1 cellular context compared by ENCODE assay signal in the genomic region with DNA sequence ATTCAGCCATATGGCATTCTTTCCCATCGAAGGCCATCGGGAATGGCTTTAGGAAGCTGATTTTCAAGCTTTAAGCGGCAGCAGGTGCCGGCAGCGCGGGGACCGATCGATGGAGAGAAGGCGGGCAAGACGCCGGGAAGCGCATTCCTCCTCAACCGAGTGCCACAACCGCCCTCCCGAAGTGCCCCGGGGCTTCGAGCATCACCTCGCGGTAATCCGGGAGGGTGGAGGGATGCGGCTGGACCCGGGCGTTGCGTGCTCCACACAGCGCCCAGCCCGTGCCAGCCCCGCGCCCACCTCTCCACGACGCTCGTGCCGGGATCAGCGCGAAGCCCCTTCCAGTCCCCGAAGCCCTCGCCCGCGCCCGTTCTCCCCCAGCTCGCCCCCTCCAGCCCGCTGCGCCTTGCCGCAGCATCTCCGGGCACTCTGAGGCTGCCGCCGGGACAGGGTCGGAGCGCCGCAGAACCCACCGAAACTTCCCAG.
TF ChIP-seq lines count a peak whose summit lies in the region.

No MANE protein-coding gene starts in this region.

TF ChIP-seq in HEK293, 187 proteins besides CTCF, POLR2A, EP300 and RAD21 (continued from another document):
- TF ChIP-seq, protein P1, sequence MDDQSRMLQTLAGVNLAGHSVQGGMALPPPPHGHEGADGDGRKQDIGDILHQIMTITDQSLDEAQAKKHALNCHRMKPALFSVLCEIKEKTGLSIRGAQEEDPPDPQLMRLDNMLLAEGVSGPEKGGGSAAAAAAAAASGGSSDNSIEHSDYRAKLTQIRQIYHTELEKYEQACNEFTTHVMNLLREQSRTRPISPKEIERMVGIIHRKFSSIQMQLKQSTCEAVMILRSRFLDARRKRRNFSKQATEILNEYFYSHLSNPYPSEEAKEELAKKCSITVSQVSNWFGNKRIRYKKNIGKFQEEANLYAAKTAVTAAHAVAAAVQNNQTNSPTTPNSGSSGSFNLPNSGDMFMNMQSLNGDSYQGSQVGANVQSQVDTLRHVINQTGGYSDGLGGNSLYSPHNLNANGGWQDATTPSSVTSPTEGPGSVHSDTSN (CRISPR knock-in tag; IDR thresholded peaks at IDR 0.05) = no peak
- TF ChIP-seq, protein P2, sequence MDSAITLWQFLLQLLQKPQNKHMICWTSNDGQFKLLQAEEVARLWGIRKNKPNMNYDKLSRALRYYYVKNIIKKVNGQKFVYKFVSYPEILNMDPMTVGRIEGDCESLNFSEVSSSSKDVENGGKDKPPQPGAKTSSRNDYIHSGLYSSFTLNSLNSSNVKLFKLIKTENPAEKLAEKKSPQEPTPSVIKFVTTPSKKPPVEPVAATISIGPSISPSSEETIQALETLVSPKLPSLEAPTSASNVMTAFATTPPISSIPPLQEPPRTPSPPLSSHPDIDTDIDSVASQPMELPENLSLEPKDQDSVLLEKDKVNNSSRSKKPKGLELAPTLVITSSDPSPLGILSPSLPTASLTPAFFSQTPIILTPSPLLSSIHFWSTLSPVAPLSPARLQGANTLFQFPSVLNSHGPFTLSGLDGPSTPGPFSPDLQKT (IDR thresholded peaks at IDR 0.05; ENCODE audit: borderline replicate concordance, low read depth, low read length) = no peak
- TF ChIP-seq ZNF19 (tag by site-specific recombination; IDR thresholded peaks at IDR 0.05; ENCODE audit: low read depth) (no peak), ZNF521 (tag by site-specific recombination; IDR thresholded peaks at IDR 0.05) (no peak), ZNF549 (tag by site-specific recombination; IDR thresholded peaks at IDR 0.05) (no peak), ZFHX2 (tag by site-specific recombination; conservative IDR thresholded peaks at IDR 0.05) (peak; percentile 49), TRIM28 (IDR thresholded peaks at IDR 0.05; ENCODE audit: borderline replicate concordance, low read length) (no peak), ZNF169 (tag by site-specific recombination; IDR thresholded peaks at IDR 0.05) (no peak), ZBTB21 (tag by site-specific recombination; IDR thresholded peaks at IDR 0.05) (no peak), YY1 (tag by site-specific recombination; IDR thresholded peaks at IDR 0.05) (no peak), ZNF792 (tag by site-specific recombination; IDR thresholded peaks at IDR 0.05) (no peak), HOXC10 (CRISPR knock-in tag; IDR thresholded peaks at IDR 0.05) (no peak)
TF ChIP-seq in HEK293: peak in this region for 38.
